In the genomic region with DNA sequence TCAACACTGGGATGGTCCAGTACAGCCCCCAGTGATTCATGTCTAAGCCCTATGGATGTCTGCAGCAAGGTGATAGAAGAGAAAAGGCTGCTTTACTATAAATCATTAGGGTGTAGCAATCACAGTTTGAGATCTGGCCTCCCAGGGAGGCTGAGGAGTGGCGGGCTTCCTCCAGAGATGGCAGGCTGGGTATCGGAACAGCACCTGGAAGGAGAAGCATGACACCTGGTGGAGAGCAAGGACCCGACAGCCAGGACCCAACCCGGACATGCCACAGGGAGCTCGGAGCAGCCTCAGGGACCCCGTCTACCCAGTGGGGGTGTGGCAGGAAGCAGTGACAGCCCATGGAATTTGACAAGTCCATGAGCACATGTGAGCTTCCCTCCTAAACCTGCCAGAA, we compare ENCODE assay signal across 7 cellular contexts.
A peak's percentile ranks its signal among the peaks of the same experiment; 100 is the strongest.
DNase-seq lines count a peak whose midpoint lies in the region; ATAC-seq, FAIRE-seq and TF ChIP-seq lines count a peak whose summit lies in the region.

No MANE protein-coding gene starts in this region.

- H3K36me3 ChIP-seq in pancreas: no peaks in the 10 kb centered on the region

- WGBS in pancreas, 2 donors: 14 to 26% methylated on average over 6 of the region's 6 CpGs

- FAIRE-seq in pancreas (lab: Jason Lieb, UNC): no peak

- peak in 3 of 4 donors; percentile 21 to 23 (median 22) for TF ChIP-seq CTCF in pancreas (IDR thresholded peaks at IDR 0.05)

- intact Hi-C loops in pancreas (cut with DNase I): no loop called here

- no peaks in the 10 kb centered on the region for H3K27me3 ChIP-seq in pancreas

- no peak overlapping the region for H3K4me3 ChIP-seq in pancreas

- peak; percentile 17 for ATAC-seq in GM18867 (IDR thresholded peaks at IDR 0.05; ENCODE audit: unreplicated experiment)
- peak; percentile 54 to 78 (median 68) for ATAC-seq in pancreas
- no peak for ATAC-seq in GM21528 (IDR thresholded peaks at IDR 0.05; ENCODE audit: low FRiP score, unreplicated experiment)

- no peak overlapping the region for H3K27ac ChIP-seq in pancreas

- H3K9me3 ChIP-seq in pancreas: no peaks in the 10 kb centered on the region

- DNase-seq in NCI-H146 treated with DMSO at 0.1 percent for 48 hours (lab: John Stamatoyannopoulos, UW; ENCODE audit: unreplicated experiment): peak; percentile 51
- peak; percentile 76 for DNase-seq in dermis blood vessel endothelial cell
- peak in 3 of 6 donors; percentile 19 to 45 (median 22) for DNase-seq in pancreas
- no peak for DNase-seq in D341Med (ENCODE audit: low spot score)
- DNase-seq in COLO829 (ENCODE audit: low spot score): no peak

- H3K4me1 ChIP-seq in pancreas: peaks cover 0 to 1% (median 0%) of the 10 kb centered on the region in 3 donors

Comparison
In these comparisons a context has a peak if more than half of its experiments do, and no peak if none do; other contexts are left out.
1. DNase-seq: peak in NCI-H146 treated with DMSO at 0.1 percent for 48 hours (single experiment) and dermis blood vessel endothelial cell (single experiment); none in D341Med (single experiment) and COLO829 (single experiment).